Comparison of ENCODE assay signal across 8 cellular contexts in the genomic region with DNA sequence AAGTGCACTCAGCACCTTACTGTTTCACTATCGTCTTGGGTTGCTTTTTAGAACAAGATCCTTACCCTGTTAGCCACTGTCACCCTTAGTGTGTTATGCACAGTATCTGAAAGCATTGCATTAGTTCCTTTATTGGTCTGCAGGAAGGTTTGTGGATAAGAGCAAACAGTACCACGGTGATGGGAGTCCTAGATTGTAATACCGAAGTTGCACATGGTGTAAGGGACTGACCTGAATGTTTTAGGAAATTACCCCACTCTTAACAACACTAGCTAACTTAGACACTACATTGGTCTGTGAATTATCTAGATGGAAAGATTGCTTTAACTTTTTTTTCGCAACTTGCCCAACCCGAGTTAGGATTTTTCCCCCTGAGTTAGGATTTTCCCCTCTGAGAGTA. TPM values are rescaled to one million over a fixed set of nuclear protein-coding genes. Genes with fewer than 3 reads are reported as not detected.
DNase-seq lines count a peak whose midpoint lies in the region; ATAC-seq and TF ChIP-seq lines count a peak whose summit lies in the region.

No MANE protein-coding gene starts in this region.

- peaks cover 4% of the 10 kb centered on the region for H3K9me3 Mint-ChIP-seq in osteocyte (ENCODE audit: unreplicated experiment)

- DNase-seq in BJ (ENCODE audit: low read depth) (no peak), SKM-1 treated with dmso at 0.1 percent for 144 hours (lab: John Stamatoyannopoulos, UW; ENCODE audit: unreplicated experiment) (peak; percentile 55), esophagus squamous epithelium (lab: John Stamatoyannopoulos, UW) (no peak), osteocyte (ENCODE audit: extremely low spot score, unreplicated experiment) (no peak)
- no peak for DNase-seq in stimulated activated CD4-positive, alpha-beta T cell treated with anti-CD3 and anti-CD28 coated beads, Interleukin-2, amount 100 ng/mL, for 24 hours

- no peaks in the 10 kb centered on the region for H3K27me3 Mint-ChIP-seq in osteocyte (ENCODE audit: unreplicated experiment)

- H3K36me3 Mint-ChIP-seq in osteocyte (ENCODE audit: unreplicated experiment), result peaks cover 1% of the 10 kb centered on the region

- peaks cover 24% of the 10 kb centered on the region for H3K4me1 Mint-ChIP-seq in osteocyte (ENCODE audit: unreplicated experiment)

- TF ChIP-seq CTCF in BJ (IDR thresholded peaks at IDR 0.05; ENCODE audit: insufficient read depth, low read depth, low read length) (no peak), HEK293 (tag by site-specific recombination; IDR thresholded peaks at IDR 0.05) (no peak), esophagus squamous epithelium (IDR thresholded peaks at IDR 0.05) (no peak), osteocyte (IDR thresholded peaks at IDR 0.05) (no peak)

- ATAC-seq in GM18502 (IDR thresholded peaks at IDR 0.05; ENCODE audit: poor library complexity, unreplicated experiment), result no peak
- ATAC-seq in GM21390 (IDR thresholded peaks at IDR 0.05; ENCODE audit: unreplicated experiment), result no peak

- intact Hi-C loops in esophagus squamous epithelium (cut with DNase I), result no loop called here

- H3K27ac Mint-ChIP-seq in osteocyte (ENCODE audit: unreplicated experiment), result peak overlapping the region; percentile 83

- no peaks in the 10 kb centered on the region; the same call in 1 of the 2 replicates for H3K27me3 ChIP-seq in BJ (ENCODE audit: control insufficient read depth, insufficient read depth, low read length)
- no peaks in the 10 kb centered on the region for H3K27me3 ChIP-seq in esophagus squamous epithelium

- POLR2A ChIA-PET in BJ (lab: Charles Lee) (no interaction called here), HEK293 (lab: Yijun Ruan, JAX) (no interaction called here)

- no peaks in the 10 kb centered on the region for H3K9me3 ChIP-seq in HEK293 (ENCODE audit: control insufficient read depth, insufficient read depth, low read depth, low read length)
- no peaks in the 10 kb centered on the region for H3K9me3 ChIP-seq in esophagus squamous epithelium

- H3K4me1 ChIP-seq in HEK293 (ENCODE audit: control insufficient read depth, insufficient read depth, low read length) (no peaks in the 10 kb centered on the region), esophagus squamous epithelium (peaks cover 7 to 65% (median 30%) of the 10 kb centered on the region in 3 donors)

- H3K36me3 ChIP-seq in BJ (ENCODE audit: control insufficient read depth, insufficient read depth, low read length) (no peaks in the 10 kb centered on the region), HEK293 (ENCODE audit: control insufficient read depth in 2 of 2, insufficient read depth in 1 of 2, low read length in 2 of 2) (no peaks in the 10 kb centered on the region), esophagus squamous epithelium (no peaks in the 10 kb centered on the region)

- H3K4me3 ChIP-seq in BJ (ENCODE audit: low read depth, low read length) (peak overlapping the region; percentile 97), HEK293 (ENCODE audit: low read depth, low read length) (peak overlapping the region; percentile 95), esophagus squamous epithelium (peak overlapping the region; percentile 84 to 97 (median 93))

- WGBS in esophagus squamous epithelium, 2 donors, result 4% methylated on average over 5 of the region's 5 CpGs

- H3K27ac ChIP-seq in HEK293 (ENCODE audit: extremely low read depth, low read depth, low read length) (no peak overlapping the region), esophagus squamous epithelium (peak overlapping the region; percentile 85 to 99 (median 96))

- TF ChIP-seq POLR2A in esophagus squamous epithelium (IDR thresholded peaks at IDR 0.05), result no peak

- CTCF ChIA-PET in BJ (lab: Yijun Ruan, JAX) (interaction anchor here (1.0 kb wide), 1 partner anchor 17 kb away, joined by 3 read pairs; no protein-coding TSS in a partner anchor), HEK293 (lab: Yijun Ruan, JAX) (interaction anchor here (0.8 to 1.2 kb wide), 2 partner anchors 17 to 235 kb away, joined by 3 read pairs; no protein-coding TSS in a partner anchor)

- H3K4me3 Mint-ChIP-seq in osteocyte (ENCODE audit: unreplicated experiment), result peak overlapping the region; percentile 92

TF ChIP-seq in HEK293, 187 proteins besides CTCF, POLR2A, EP300 and RAD21:
- no peak for TF ChIP-seq KLF9 (tag by site-specific recombination; IDR thresholded peaks at IDR 0.05; ENCODE audit: low read depth)
- TF ChIP-seq, protein P1, sequence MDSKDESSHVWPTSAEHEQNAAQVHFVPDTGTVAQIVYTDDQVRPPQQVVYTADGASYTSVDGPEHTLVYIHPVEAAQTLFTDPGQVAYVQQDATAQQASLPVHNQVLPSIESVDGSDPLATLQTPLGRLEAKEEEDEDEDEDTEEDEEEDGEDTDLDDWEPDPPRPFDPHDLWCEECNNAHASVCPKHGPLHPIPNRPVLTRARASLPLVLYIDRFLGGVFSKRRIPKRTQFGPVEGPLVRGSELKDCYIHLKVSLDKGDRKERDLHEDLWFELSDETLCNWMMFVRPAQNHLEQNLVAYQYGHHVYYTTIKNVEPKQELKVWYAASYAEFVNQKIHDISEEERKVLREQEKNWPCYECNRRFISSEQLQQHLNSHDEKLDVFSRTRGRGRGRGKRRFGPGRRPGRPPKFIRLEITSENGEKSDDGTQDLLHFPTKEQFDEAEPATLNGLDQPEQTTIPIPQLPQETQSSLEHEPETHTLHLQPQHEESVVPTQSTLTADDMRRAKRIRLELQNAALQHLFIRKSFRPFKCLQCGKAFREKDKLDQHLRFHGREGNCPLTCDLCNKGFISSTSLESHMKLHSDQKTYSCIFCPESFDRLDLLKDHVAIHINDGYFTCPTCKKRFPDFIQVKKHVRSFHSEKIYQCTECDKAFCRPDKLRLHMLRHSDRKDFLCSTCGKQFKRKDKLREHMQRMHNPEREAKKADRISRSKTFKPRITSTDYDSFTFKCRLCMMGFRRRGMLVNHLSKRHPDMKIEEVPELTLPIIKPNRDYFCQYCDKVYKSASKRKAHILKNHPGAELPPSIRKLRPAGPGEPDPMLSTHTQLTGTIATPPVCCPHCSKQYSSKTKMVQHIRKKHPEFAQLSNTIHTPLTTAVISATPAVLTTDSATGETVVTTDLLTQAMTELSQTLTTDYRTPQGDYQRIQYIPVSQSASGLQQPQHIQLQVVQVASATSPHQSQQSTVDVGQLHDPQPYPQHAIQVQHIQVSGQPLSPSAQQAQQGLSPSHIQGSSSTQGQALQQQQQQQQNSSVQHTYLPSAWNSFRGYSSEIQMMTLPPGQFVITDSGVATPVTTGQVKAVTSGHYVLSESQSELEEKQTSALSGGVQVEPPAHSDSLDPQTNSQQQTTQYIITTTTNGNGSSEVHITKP (tag by site-specific recombination; IDR thresholded peaks at IDR 0.05), result peak; percentile 78
- 0 out of 2 replicates have a peak, but pooled peaks have one; percentile 24 for TF ChIP-seq ZBTB17 (tag by site-specific recombination; IDR thresholded peaks at IDR 0.05)
- peak; percentile 32 for TF ChIP-seq ZNF600 (tag by site-specific recombination; IDR thresholded peaks at IDR 0.05)

RNA-seq across cellular contexts. Expression of gene STT3B, which starts 1.3 kb away (rescaled TPM):
- polyA plus RNA-seq in BJ (2011; rRNA removed), result 39.7 and 86.5 TPM in 2 replicates
- 48.2 and 53.2 TPM in 2 replicates for polyA minus RNA-seq in BJ (2011; rRNA and poly(A)+ RNA removed)
- 100 to 1,000 TPM in 2 of 4 donors, 10 to 100 TPM in 2; 82.1 to 123 (median 93.5) TPM for total RNA-seq in esophagus squamous epithelium
- total RNA-seq in osteocyte, result 98.7 and 111 TPM in 2 replicates
